34 cellular contexts compared by ENCODE assay signal in genomic region chr11:133980665-133981064, GRCh38.
"Had no signal": no experiment of that assay in that cellular context is flagged by ENCODE, and none has a peak within 500 bp of the region (broad histone marks: within the 10 kb centered on the region; RNA-seq: fewer than 3 reads in every experiment).

No MANE protein-coding gene starts in this region.

- H3K36me3 Mint-ChIP-seq: activated CD4-positive, alpha-beta memory T cell treated with anti-CD3 and anti-CD28 coated beads for 36 hours; activated naive CD4-positive, alpha-beta T cell treated with anti-CD3 and anti-CD28 coated beads, Interleukin-2, amount 50 U/mL, for 72 hours; activated naive CD8-positive, alpha-beta T cell treated with anti-CD3 and anti-CD28 coated beads for 36 hours had no signal

- H3K27ac ChIP-seq: body of pancreas, cardiac muscle cell, VCaP had no signal

- H3K9me3 ChIP-seq: adrenal gland, body of pancreas had no signal

- H3K9me3 Mint-ChIP-seq: activated B cell treated with CpG ODN at 0.5 μM for 24 hours; activated CD4-positive, alpha-beta memory T cell treated with anti-CD3 and anti-CD28 coated beads for 36 hours; activated CD4-positive, alpha-beta T cell treated with anti-CD3 and anti-CD28 coated beads, Interleukin-2, amount 10 ng/mL, durations not matched to agents 24 days and 14 days; activated CD8-positive, alpha-beta T cell treated with anti-CD3 and anti-CD28 coated beads for 36 hours; activated naive CD4-positive, alpha-beta T cell treated with anti-CD3 and anti-CD28 coated beads for 36 hours; activated naive CD4-positive, alpha-beta T cell treated with anti-CD3 and anti-CD28 coated beads, Interleukin-2, amount 50 U/mL, for 72 hours; activated naive CD8-positive, alpha-beta T cell treated with anti-CD3 and anti-CD28 coated beads for 36 hours; activated T-cell treated with anti-CD3 and anti-CD28 coated beads, Interleukin-2, amount 50 U/mL, for 4 hours; activated T-cell treated with anti-CD3 and anti-CD28 coated beads, Interleukin-2, amount 50 U/mL, for 72 hours; activated T-helper 1 cell treated with anti-CD3 and anti-CD28 coated beads, Interleukin-12 subunit alpha, Interleukin-12 subunit beta, Interleukin-2, Interleukin-4 antibody, amounts not matched to agents 30 ng/mL and 10 ng/mL and 1 ng/mL, durations not matched to agents 14 hours and 24 hours and 36 hours; activated T-helper 17 cell treated with anti-CD3 and anti-CD28 coated beads, Interleukin-2, amount 50 U/mL, for 72 hours; T-helper 1 cell treated with Interleukin-12 subunit alpha and Interleukin-12 subunit beta and Interleukin-4 antibody, amounts not matched to agents 30 μg/mL and 1 μg/mL, for 36 hours; T-helper 2 cell treated with Interferon-gamma antibody and Interleukin-4, amounts not matched to agents 5 μg/mL and 100 μg/mL, for 36 hours had no signal

- H3K27ac Mint-ChIP-seq: activated B cell treated with CpG ODN at 0.5 μM for 24 hours; activated CD4-positive, alpha-beta memory T cell treated with anti-CD3 and anti-CD28 coated beads for 36 hours; activated CD4-positive, alpha-beta T cell treated with anti-CD3 and anti-CD28 coated beads, Interleukin-2, amount 10 ng/mL, durations not matched to agents 24 days and 14 days; activated CD8-positive, alpha-beta T cell treated with anti-CD3 and anti-CD28 coated beads for 36 hours; activated naive CD4-positive, alpha-beta T cell treated with anti-CD3 and anti-CD28 coated beads for 36 hours; activated naive CD4-positive, alpha-beta T cell treated with anti-CD3 and anti-CD28 coated beads, Interleukin-2, amount 50 U/mL, for 72 hours; activated naive CD8-positive, alpha-beta T cell treated with anti-CD3 and anti-CD28 coated beads for 36 hours; activated T-cell treated with anti-CD3 and anti-CD28 coated beads, Interleukin-2, amount 50 U/mL, for 72 hours; activated T-helper 1 cell treated with anti-CD3 and anti-CD28 coated beads, Interleukin-12 subunit alpha, Interleukin-12 subunit beta, Interleukin-2, Interleukin-4 antibody, amounts not matched to agents 30 ng/mL and 10 ng/mL and 1 ng/mL, durations not matched to agents 14 hours and 24 hours and 36 hours; activated T-helper 17 cell treated with anti-CD3 and anti-CD28 coated beads, Interleukin-2, amount 50 U/mL, for 72 hours; T-helper 1 cell treated with Interleukin-12 subunit alpha and Interleukin-12 subunit beta and Interleukin-4 antibody, amounts not matched to agents 30 μg/mL and 1 μg/mL, for 36 hours; T-helper 2 cell treated with Interferon-gamma antibody and Interleukin-4, amounts not matched to agents 5 μg/mL and 100 μg/mL, for 36 hours had no signal

- H3K4me1 Mint-ChIP-seq: activated T-helper 17 cell treated with anti-CD3 and anti-CD28 coated beads, Interleukin-2, amount 50 U/mL, for 72 hours had no signal

- H3K4me3 ChIP-seq: adrenal gland, body of pancreas, cardiac muscle cell had no signal

- ATAC-seq: activated CD8-positive, alpha-beta T cell treated with anti-CD3 and anti-CD28 coated beads for 36 hours; activated naive CD4-positive, alpha-beta T cell treated with anti-CD3 and anti-CD28 coated beads, Interleukin-2, amount 50 U/mL, for 72 hours; activated T-cell treated with anti-CD3 and anti-CD28 coated beads, Interleukin-2, amount 50 U/mL, for 4 hours; activated T-cell treated with anti-CD3 and anti-CD28 coated beads, Interleukin-2, amount 50 U/mL, for 72 hours; activated T-helper 17 cell treated with anti-CD3 and anti-CD28 coated beads, Interleukin-2, amount 50 U/mL, for 72 hours had no signal

- DNase-seq: activated B cell treated with CpG ODN at 0.5 μM for 24 hours; activated CD4-positive, alpha-beta memory T cell treated with anti-CD3 and anti-CD28 coated beads for 36 hours; activated CD4-positive, alpha-beta T cell treated with anti-CD3 and anti-CD28 coated beads for 4 hours; activated CD4-positive, alpha-beta T cell treated with anti-CD3 and anti-CD28 coated beads, Interleukin-2, amount 10 ng/mL, durations not matched to agents 24 days and 14 days; activated CD4-positive, alpha-beta T cell treated with anti-CD3 and anti-CD28 coated beads, Interleukin-2, amount 50 U/mL, for 1 hour; activated CD4-positive, alpha-beta T cell treated with anti-CD3 and anti-CD28 coated beads, Interleukin-2, amount 50 U/mL, for 4 hours; activated CD4-positive, CD25-positive, alpha-beta regulatory T cell treated with anti-CD3 and anti-CD28 coated beads, Interleukin-2, amount 50 U/mL, for 72 hours; activated CD8-positive, alpha-beta memory T cell treated with anti-CD3 and anti-CD28 coated beads, Interleukin-2, amount 50 U/mL, for 4 hours; activated CD8-positive, alpha-beta T cell treated with anti-CD3 and anti-CD28 coated beads for 36 hours; activated effector memory CD4-positive, alpha-beta T cell treated with anti-CD3 and anti-CD28 coated beads, Interleukin-2, amount 50 U/mL, for 16 hours; activated gamma-delta T cell treated with Interleukin-2 at 50 U/mL for 16 hours; activated naive CD4-positive, alpha-beta T cell; activated naive CD4-positive, alpha-beta T cell treated with anti-CD3 and anti-CD28 coated beads for 36 hours; activated naive CD4-positive, alpha-beta T cell treated with anti-CD3 and anti-CD28 coated beads, Interleukin-2, amount 50 U/mL, for 16 hours; activated naive CD8-positive, alpha-beta T cell treated with anti-CD3 and anti-CD28 coated beads for 36 hours; activated T-cell treated with anti-CD3 and anti-CD28 coated beads for 4 hours; activated T-cell treated with anti-CD3 and anti-CD28 coated beads, Interleukin-2, amount 50 U/mL, for 1 hour; activated T-cell treated with anti-CD3 and anti-CD28 coated beads, Interleukin-2, amount 50 U/mL, for 4 hours; activated T-cell treated with anti-CD3 and anti-CD28 coated beads, Interleukin-2, amount 50 U/mL, for 72 hours; amniotic stem cell; aorta; body of pancreas; central memory CD4-positive, alpha-beta T cell; T-helper 1 cell; T-helper 2 cell; T-helper 9 cell had no signal

- H3K27me3 ChIP-seq: adrenal gland, body of pancreas had no signal

- H3K4me3 Mint-ChIP-seq: activated B cell treated with CpG ODN at 0.5 μM for 24 hours; activated CD4-positive, alpha-beta memory T cell treated with anti-CD3 and anti-CD28 coated beads for 36 hours; activated CD4-positive, alpha-beta T cell treated with anti-CD3 and anti-CD28 coated beads, Interleukin-2, amount 10 ng/mL, durations not matched to agents 24 days and 14 days; activated CD8-positive, alpha-beta T cell treated with anti-CD3 and anti-CD28 coated beads for 36 hours; activated naive CD4-positive, alpha-beta T cell treated with anti-CD3 and anti-CD28 coated beads for 36 hours; activated naive CD8-positive, alpha-beta T cell treated with anti-CD3 and anti-CD28 coated beads for 36 hours; activated T-cell treated with anti-CD3 and anti-CD28 coated beads, Interleukin-2, amount 50 U/mL, for 4 hours; activated T-cell treated with anti-CD3 and anti-CD28 coated beads, Interleukin-2, amount 50 U/mL, for 72 hours; activated T-helper 1 cell treated with anti-CD3 and anti-CD28 coated beads, Interleukin-12 subunit alpha, Interleukin-12 subunit beta, Interleukin-2, Interleukin-4 antibody, amounts not matched to agents 30 ng/mL and 10 ng/mL and 1 ng/mL, durations not matched to agents 14 hours and 24 hours and 36 hours; activated T-helper 17 cell treated with anti-CD3 and anti-CD28 coated beads, Interleukin-2, amount 50 U/mL, for 72 hours; T-helper 1 cell treated with Interleukin-12 subunit alpha and Interleukin-12 subunit beta and Interleukin-4 antibody, amounts not matched to agents 30 μg/mL and 1 μg/mL, for 36 hours; T-helper 2 cell treated with Interferon-gamma antibody and Interleukin-4, amounts not matched to agents 5 μg/mL and 100 μg/mL, for 36 hours had no signal

- H3K4me1 ChIP-seq: adrenal gland, body of pancreas had no signal

- H3K36me3 ChIP-seq: adrenal gland, cardiac muscle cell had no signal
